In the genomic region with DNA sequence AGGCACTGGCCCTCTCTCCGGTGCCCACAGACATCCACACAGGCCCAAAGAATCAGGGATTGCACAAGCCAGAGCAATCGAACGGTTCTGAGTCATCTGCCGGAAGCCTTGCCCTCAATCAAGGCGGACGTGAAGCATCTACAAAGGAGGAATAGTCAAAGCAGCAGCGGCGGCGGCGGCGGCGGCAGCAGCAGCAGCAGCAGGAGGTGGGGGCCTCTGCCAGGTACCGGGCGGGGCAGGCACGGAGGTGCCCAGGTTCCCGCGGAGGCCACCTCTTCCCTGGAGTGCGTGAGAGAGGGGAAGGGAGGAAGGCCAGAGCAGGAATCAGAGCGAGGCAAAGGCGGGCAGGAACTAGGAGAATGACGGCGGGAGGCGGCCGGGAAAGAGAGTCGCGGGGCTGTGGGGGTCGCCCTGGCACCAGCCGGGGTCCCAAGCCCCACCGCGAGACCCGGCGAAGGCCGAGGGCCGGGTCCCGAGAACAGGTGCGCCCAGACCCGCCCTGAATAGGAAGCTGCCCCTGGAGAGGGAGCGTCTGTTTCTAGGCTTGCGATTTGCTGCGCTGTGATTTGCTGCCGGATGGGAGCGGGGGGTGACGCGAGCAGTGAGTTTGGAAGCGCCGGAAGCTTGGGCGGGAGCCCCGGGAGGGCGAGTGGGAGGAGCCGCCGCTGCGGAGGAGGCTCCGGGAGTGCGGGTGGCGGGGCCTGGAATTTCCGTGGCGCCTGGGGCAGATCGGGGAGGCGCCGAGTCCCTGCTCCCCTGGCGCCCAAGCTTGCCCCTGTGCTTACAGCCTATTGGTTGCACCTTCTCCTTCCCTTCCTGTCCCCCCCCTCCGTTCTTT, we compare ENCODE assay signal across 8 cellular contexts. TPM values are rescaled to one million over a fixed set of nuclear protein-coding genes. Genes with fewer than 3 reads are reported as not detected.
A peak's percentile ranks its signal among the peaks of the same experiment; 100 is the strongest.
DNase-seq lines count a peak whose midpoint lies in the region; ATAC-seq, FAIRE-seq and TF ChIP-seq lines count a peak whose summit lies in the region.

A gene with protein sequence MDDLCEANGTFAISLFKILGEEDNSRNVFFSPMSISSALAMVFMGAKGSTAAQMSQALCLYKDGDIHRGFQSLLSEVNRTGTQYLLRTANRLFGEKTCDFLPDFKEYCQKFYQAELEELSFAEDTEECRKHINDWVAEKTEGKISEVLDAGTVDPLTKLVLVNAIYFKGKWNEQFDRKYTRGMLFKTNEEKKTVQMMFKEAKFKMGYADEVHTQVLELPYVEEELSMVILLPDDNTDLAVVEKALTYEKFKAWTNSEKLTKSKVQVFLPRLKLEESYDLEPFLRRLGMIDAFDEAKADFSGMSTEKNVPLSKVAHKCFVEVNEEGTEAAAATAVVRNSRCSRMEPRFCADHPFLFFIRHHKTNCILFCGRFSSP (plus strand): TSS at position 117 of the 838 bp plus-strand sequence. CDS start 8,228 bp downstream, outside the sequence.

- peaks cover 13 to 42% (median 24%) of the 10 kb centered on the region in 4 donors for H3K4me1 Mint-ChIP-seq in CD4-positive, CD25-positive, alpha-beta regulatory T cell

- peak within 1 kb of the TSS; percentile 89 for H3K27ac ChIP-seq in CD4-positive, CD25-positive, alpha-beta regulatory T cell (ENCODE audit: insufficient read depth, low read length, poor library complexity, severe bottlenecking)
- peak within 1 kb of the TSS; percentile 99 for H3K27ac ChIP-seq in endothelial cell of umbilical vein (ENCODE audit: insufficient read depth, low read depth, low read length)

- no peak for TF ChIP-seq CTCF in endothelial cell of umbilical vein (IDR thresholded peaks at IDR 0.05; ENCODE audit: extremely low read depth in 1 of 2, insufficient read depth in 1 of 2, low read depth in 1 of 2, low read length in 2 of 2)

- H2AFZ ChIP-seq in endothelial cell of umbilical vein (ENCODE audit: low read depth, low read length) = peak within 1 kb of the TSS; percentile 30

- peak; percentile 74 to 89 (median 77) for DNase-seq in CD4-positive, CD25-positive, alpha-beta regulatory T cell
- DNase-seq in HPDE6-E6E7 (ENCODE audit: extremely low spot score) = peak; percentile 88
- DNase-seq in NOMO-1 (lab: John Stamatoyannopoulos, UW; ENCODE audit: unreplicated experiment in 2 of 2) = peak; percentile 87 to 88
- peak; percentile 63 for DNase-seq in activated T-cell treated with anti-CD3 and anti-CD28 coated beads for 1 hour (ENCODE audit: low read depth)
- DNase-seq in endothelial cell of umbilical vein (ENCODE audit: low read depth, low spot score) = peak; percentile 86
- peak; percentile 79 for DNase-seq in middle frontal gyrus (ENCODE audit: extremely low spot score, low spot score)
- peak; percentile 52 to 56 for DNase-seq in stimulated activated CD8-positive, alpha-beta memory T cell treated with anti-CD3 and anti-CD28 coated beads, Interleukin-2, amount 100 ng/mL, for 1 hour (ENCODE audit: low read depth in 2 of 2)

- peak within 1 kb of the TSS; percentile 96 to 97 (median 97) for H3K27ac Mint-ChIP-seq in CD4-positive, CD25-positive, alpha-beta regulatory T cell

- peak within 1 kb of the TSS; percentile 94 to 99 (median 96) for H3K4me3 Mint-ChIP-seq in CD4-positive, CD25-positive, alpha-beta regulatory T cell

- FAIRE-seq in endothelial cell of umbilical vein (lab: Jason Lieb, UNC) = peak; percentile 95

- H3K27me3 ChIP-seq in CD4-positive, CD25-positive, alpha-beta regulatory T cell (ENCODE audit: control insufficient read depth, insufficient read depth, low read length) = peaks cover 3% of the 10 kb centered on the region
- no peaks in the 10 kb centered on the region for H3K27me3 ChIP-seq in endothelial cell of umbilical vein (ENCODE audit: control insufficient read depth in 2 of 2, insufficient read depth in 2 of 2, low read length in 2 of 2)

- dilution Hi-C loops in endothelial cell of umbilical vein (cut with MboI; ENCODE audit: extremely low pct_ligation_motif_present, low sequenced_read_pairs) = no loop called here

- H3K79me2 ChIP-seq in endothelial cell of umbilical vein (ENCODE audit: control insufficient read depth, insufficient read depth, low read length) = peaks cover 31% of the 10 kb centered on the region

- POLR2A ChIA-PET in endothelial cell of umbilical vein (lab: Charles Lee) = no interaction called here

- H3K36me3 Mint-ChIP-seq in CD4-positive, CD25-positive, alpha-beta regulatory T cell = no peaks in the 10 kb centered on the region

- no peaks in the 10 kb centered on the region for H3K9me3 ChIP-seq in CD4-positive, CD25-positive, alpha-beta regulatory T cell (ENCODE audit: control insufficient read depth in 2 of 2, low read length in 2 of 2)
- H3K9me3 ChIP-seq in endothelial cell of umbilical vein (replicated peaks; ENCODE audit: control insufficient read depth, insufficient read depth, low read length) = no peaks in the 10 kb centered on the region

- no peaks in the 10 kb centered on the region for H3K36me3 ChIP-seq in CD4-positive, CD25-positive, alpha-beta regulatory T cell (ENCODE audit: control insufficient read depth, insufficient read depth, low read length)
- H3K36me3 ChIP-seq in endothelial cell of umbilical vein (ENCODE audit: control insufficient read depth in 2 of 2, extremely low read depth in 1 of 2, insufficient read depth in 2 of 2, low read length in 2 of 2) = no peaks in the 10 kb centered on the region

- ATAC-seq in CD4-positive, CD25-positive, alpha-beta regulatory T cell (ENCODE audit: low read depth in 2 of 2) = peak; percentile 93 to 94
- ATAC-seq in GM19467 (IDR thresholded peaks at IDR 0.05; ENCODE audit: unreplicated experiment) = peak; percentile 93

- TF ChIP-seq POLR2A in endothelial cell of umbilical vein (IDR thresholded peaks at IDR 0.05; ENCODE audit: low read depth, low read length) = peak; percentile 82

- peak within 1 kb of the TSS; percentile 47 for H3K4me2 ChIP-seq in endothelial cell of umbilical vein (ENCODE audit: insufficient read depth, low read length)

- intact Hi-C loops in endothelial cell of umbilical vein (cut with micrococcal nuclease) = loop anchor here (1.0 to 2.0 kb wide), 4 partner anchors 9 to 548 kb away; a partner anchor contains a TSS

- H3K4me3 ChIP-seq in CD4-positive, CD25-positive, alpha-beta regulatory T cell (ENCODE audit: low read depth, low read length) = peak within 1 kb of the TSS; percentile 80
- peak within 1 kb of the TSS; percentile 60 to 94 (median 63) for H3K4me3 ChIP-seq in endothelial cell of umbilical vein (replicated peaks in 1 of 3; ENCODE audit: insufficient read depth in 1 of 3, low read depth in 1 of 3, low read length in 3 of 3)

- H3K4me1 ChIP-seq in CD4-positive, CD25-positive, alpha-beta regulatory T cell (ENCODE audit: control insufficient read depth, insufficient read depth, low read length, poor library complexity, severe bottlenecking) = peaks cover 10% of the 10 kb centered on the region
- H3K4me1 ChIP-seq in endothelial cell of umbilical vein (ENCODE audit: control insufficient read depth, extremely low read depth, insufficient read depth, low read length) = peaks cover 14% of the 10 kb centered on the region

- CTCF ChIA-PET in endothelial cell of umbilical vein (lab: Charles Lee) = interaction anchor here (1.0 to 1.2 kb wide), 3 partner anchors 10 to 34 kb away, joined by 3 to 6 read pairs (median 5); no protein-coding TSS in a partner anchor

- TSS peak; percentile 72 for BruUV-seq in endothelial cell of umbilical vein (replicated peaks; lab: Mats Ljungman, UMichigan)

- H3K27me3 Mint-ChIP-seq in CD4-positive, CD25-positive, alpha-beta regulatory T cell = no peaks in the 10 kb centered on the region

- no peaks in the 10 kb centered on the region for H4K20me1 ChIP-seq in endothelial cell of umbilical vein (replicated peaks; ENCODE audit: control insufficient read depth, extremely low read depth, insufficient read depth, low read length)

- H3K9me3 Mint-ChIP-seq in CD4-positive, CD25-positive, alpha-beta regulatory T cell = no peaks in the 10 kb centered on the region

- no peaks in the 10 kb centered on the region for H3K9me1 ChIP-seq in endothelial cell of umbilical vein (replicated peaks; ENCODE audit: control insufficient read depth, extremely low read depth, insufficient read depth, low read length)

- H3K9ac ChIP-seq in endothelial cell of umbilical vein (replicated peaks; ENCODE audit: extremely low read depth, insufficient read depth, low read length) = peak within 1 kb of the TSS; percentile 99

TF ChIP-seq in endothelial cell of umbilical vein, 7 proteins besides CTCF, POLR2A, EP300 and RAD21:
- TF ChIP-seq POLR2AphosphoS5 (IDR thresholded peaks at IDR 0.05; ENCODE audit: insufficient read depth, low read depth, low read length) = peak; percentile 56
- TF ChIP-seq JUN (IDR thresholded peaks at IDR 0.05; ENCODE audit: borderline replicate concordance, insufficient read depth, insufficient read length, low read depth) = peak; percentile 68
- TF ChIP-seq, protein P1, sequence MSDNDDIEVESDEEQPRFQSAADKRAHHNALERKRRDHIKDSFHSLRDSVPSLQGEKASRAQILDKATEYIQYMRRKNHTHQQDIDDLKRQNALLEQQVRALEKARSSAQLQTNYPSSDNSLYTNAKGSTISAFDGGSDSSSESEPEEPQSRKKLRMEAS (IDR thresholded peaks at IDR 0.05; ENCODE audit: insufficient read depth, insufficient read length) = no peak
- no peak for TF ChIP-seq EZH2 (IDR thresholded peaks at IDR 0.05; ENCODE audit: borderline replicate concordance, low read depth, low read length, severe bottlenecking)
- no peak for TF ChIP-seq MYC (IDR thresholded peaks at IDR 0.05; ENCODE audit: low read depth, low read length)
- TF ChIP-seq FOS (IDR thresholded peaks at IDR 0.05; ENCODE audit: borderline replicate concordance, insufficient read depth, low read length) = peak; percentile 90
- TF ChIP-seq GATA2 (IDR thresholded peaks at IDR 0.05; ENCODE audit: insufficient read depth, insufficient read length, low read depth, low read length) = no peak

RNA-seq across cellular contexts. Expression of the gene that starts here (rescaled TPM):
- 13.5 TPM for total RNA-seq in CD4-positive, CD25-positive, alpha-beta regulatory T cell
- polyA plus RNA-seq in CD4-positive, CD25-positive, alpha-beta regulatory T cell = 10 to 100 TPM; 14.1 to 29.4 (median 15.4) TPM
- 24.1 and 25.7 TPM in 2 replicates for total RNA-seq in endothelial cell of umbilical vein
- 11.9 and 15.3 TPM in 2 replicates for polyA plus RNA-seq in endothelial cell of umbilical vein
- 18.3 and 22.3 TPM in 2 replicates for polyA plus RNA-seq in endothelial cell of umbilical vein (2011; cell fraction: cytosol; rRNA removed)
- 23.9 and 26.7 TPM in 2 replicates for polyA plus RNA-seq in endothelial cell of umbilical vein (2011; cell fraction: nucleus; rRNA removed)
- 18.9 and 38.7 TPM in 2 replicates for polyA plus RNA-seq in endothelial cell of umbilical vein (2012)
- 16.1 and 19.0 TPM in 2 replicates for polyA minus RNA-seq in endothelial cell of umbilical vein
- polyA minus RNA-seq in endothelial cell of umbilical vein (2011; cell fraction: cytosol; rRNA and poly(A)+ RNA removed) = 6.8 TPM
- polyA minus RNA-seq in endothelial cell of umbilical vein (2011; cell fraction: nucleus; rRNA and poly(A)+ RNA removed) = 19.5 and 24.1 TPM in 2 replicates

Comparison
In these comparisons a context has a peak if more than half of its experiments do, and no peak if none do; other contexts are left out.
1. Peak in every context shown above with its lines: DNase-seq, ATAC-seq, H3K4me3 ChIP-seq and H3K27ac ChIP-seq.